Comparison of ENCODE assay signal across 15 cellular contexts in the genomic region with DNA sequence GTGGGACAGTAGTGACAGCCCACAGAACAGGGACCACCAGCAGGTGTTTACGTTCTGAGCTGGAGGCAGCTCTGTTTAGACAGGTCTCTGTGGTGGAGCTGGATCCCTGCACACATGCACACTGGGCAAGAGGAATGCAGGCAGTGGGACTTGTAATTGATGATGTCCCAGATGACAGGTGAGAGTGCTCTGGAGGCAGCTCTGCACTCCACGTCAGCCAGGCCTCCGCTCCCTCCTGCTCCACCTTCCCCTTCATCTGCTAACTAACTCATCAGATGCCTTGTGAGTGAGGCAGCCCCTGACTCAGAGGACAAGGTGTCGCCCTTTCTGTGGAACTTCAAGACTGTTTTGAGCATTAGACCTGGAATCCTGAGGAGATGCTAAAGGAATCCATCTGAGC.
"Had no signal": no experiment of that assay in that cellular context is flagged by ENCODE, and none has a peak within 500 bp of the region (broad histone marks: within the 10 kb centered on the region; RNA-seq: fewer than 3 reads in every experiment).

No MANE protein-coding gene starts in this region.

- H3K27ac ChIP-seq: coronary artery, tibial nerve had no signal

- ATAC-seq: activated CD4-positive, alpha-beta T cell treated with anti-CD3 and anti-CD28 coated beads for 36 hours; activated CD8-positive, alpha-beta T cell treated with anti-CD3 and anti-CD28 coated beads for 36 hours; activated naive CD8-positive, alpha-beta T cell treated with anti-CD3 and anti-CD28 coated beads, Interleukin-2, amount 50 U/mL, for 24 hours; sciatic nerve; stimulated activated naive B cell treated with anti-CD40 and anti-IgM and Interleukin-4, amounts not matched to agents 10 μg/mL and 1 μg/mL and 100 μg/mL, for 72 hours had no signal

- H3K4me1 ChIP-seq: tibial nerve had no signal

- DNase-seq: activated CD4-positive, alpha-beta T cell treated with anti-CD3 and anti-CD28 coated beads for 36 hours; activated CD8-positive, alpha-beta memory T cell treated with anti-CD3 and anti-CD28 coated beads, Interleukin-2, amount 50 U/mL, for 48 hours; activated CD8-positive, alpha-beta T cell treated with anti-CD3 and anti-CD28 coated beads for 36 hours; activated naive CD4-positive, alpha-beta T cell; activated naive CD8-positive, alpha-beta T cell treated with anti-CD3 and anti-CD28 coated beads, Interleukin-2, amount 50 U/mL, for 24 hours; central memory CD4-positive, alpha-beta T cell; effector CD4-positive, alpha-beta T cell; naive B cell; posterior cingulate gyrus; stimulated activated CD4-positive, alpha-beta T cell treated with anti-CD3 and anti-CD28 coated beads, Interleukin-2, amount 100 ng/mL, for 24 hours; stimulated activated naive B cell treated with anti-CD40 and anti-IgM and Interleukin-4, amounts not matched to agents 10 μg/mL and 1 μg/mL and 100 μg/mL, for 72 hours; T1000 had no signal
